Comparison of ENCODE assay signal across 1 cellular context in the genomic region with DNA sequence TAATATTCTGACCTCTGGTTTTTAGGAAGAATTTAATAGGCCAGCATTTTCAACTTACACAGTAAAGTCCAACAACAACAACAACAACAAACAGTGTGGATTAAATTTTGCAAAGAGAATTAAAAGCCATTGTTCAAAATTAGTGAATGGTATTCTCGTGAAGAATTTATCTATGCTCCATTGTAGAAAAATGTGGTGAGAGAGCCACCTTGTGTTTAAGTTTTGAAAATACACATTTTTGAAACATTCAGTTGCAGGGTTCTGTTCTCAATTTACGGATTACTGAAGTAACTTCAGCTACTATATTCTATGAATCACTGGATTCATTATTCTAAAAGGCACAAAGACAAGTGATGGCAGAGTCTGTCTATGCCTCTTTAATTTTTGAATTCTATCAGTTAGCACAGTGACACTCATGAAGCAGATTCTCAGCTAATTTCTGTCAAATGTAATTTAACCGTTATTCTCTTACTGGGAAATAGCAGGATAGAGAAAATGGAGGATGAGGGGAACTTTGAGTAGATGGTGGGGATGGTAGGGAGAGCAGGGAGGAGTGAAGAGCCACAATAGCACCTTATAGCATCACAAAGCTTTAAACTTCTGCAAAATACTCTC.
TF ChIP-seq lines count a peak whose summit lies in the region.

No MANE protein-coding gene starts in this region.

TF ChIP-seq in H1, 55 proteins besides CTCF, POLR2A, EP300 and RAD21 (continued from another document):
- no peak for TF ChIP-seq CHD7 (IDR thresholded peaks at IDR 0.05; ENCODE audit: insufficient replicate concordance, low read length)
- no peak for TF ChIP-seq SP1 (IDR thresholded peaks at IDR 0.05; ENCODE audit: low read depth, low read length)
- TF ChIP-seq CHD1 (IDR thresholded peaks at IDR 0.05; ENCODE audit: low read depth, low read length): no peak
- no peak for TF ChIP-seq BACH1 (IDR thresholded peaks at IDR 0.05; ENCODE audit: low read length)
- TF ChIP-seq, protein P1, sequence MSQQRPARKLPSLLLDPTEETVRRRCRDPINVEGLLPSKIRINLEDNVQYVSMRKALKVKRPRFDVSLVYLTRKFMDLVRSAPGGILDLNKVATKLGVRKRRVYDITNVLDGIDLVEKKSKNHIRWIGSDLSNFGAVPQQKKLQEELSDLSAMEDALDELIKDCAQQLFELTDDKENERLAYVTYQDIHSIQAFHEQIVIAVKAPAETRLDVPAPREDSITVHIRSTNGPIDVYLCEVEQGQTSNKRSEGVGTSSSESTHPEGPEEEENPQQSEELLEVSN (IDR thresholded peaks at IDR 0.05): no peak
- no peak for TF ChIP-seq KDM5A (IDR thresholded peaks at IDR 0.05; ENCODE audit: low read length)
- no peak for TF ChIP-seq SIN3A (conservative IDR thresholded peaks at IDR 0.05 in 1 of 2, IDR thresholded peaks at IDR 0.05 in 1 of 2; ENCODE audit: low read depth in 1 of 2, low read length in 2 of 2)
- TF ChIP-seq MAX (IDR thresholded peaks at IDR 0.05): no peak
